8 cellular contexts compared by ENCODE assay signal in the genomic region with DNA sequence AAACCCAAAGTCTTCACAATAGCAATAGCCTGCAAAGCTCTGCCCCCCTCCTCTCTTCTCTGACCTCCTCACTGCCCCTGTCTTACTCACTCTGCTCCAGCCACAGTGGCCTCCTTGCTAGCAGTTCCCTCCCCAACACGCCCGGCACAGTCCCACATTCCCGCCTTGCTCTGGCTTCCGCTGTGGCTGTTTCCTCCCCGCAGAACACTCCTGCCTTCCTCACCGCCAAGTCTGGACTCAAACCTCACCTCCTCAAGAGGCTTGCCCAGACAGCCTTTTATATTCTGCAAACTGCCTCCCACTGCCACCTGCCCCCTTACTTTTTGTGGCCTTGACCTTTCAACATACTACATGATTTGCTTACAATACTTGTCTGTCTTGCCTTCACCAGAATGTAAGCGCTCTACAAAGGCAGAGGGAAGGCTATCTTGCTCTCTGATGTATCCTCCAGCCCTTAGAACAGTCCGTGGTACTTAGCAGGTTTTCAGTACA. TPM values are rescaled to one million over a fixed set of nuclear protein-coding genes. Genes with fewer than 3 reads are reported as not detected.
A peak's percentile ranks its signal among the peaks of the same experiment; 100 is the strongest.
DNase-seq lines count a peak whose midpoint lies in the region; ATAC-seq, FAIRE-seq and TF ChIP-seq lines count a peak whose summit lies in the region.

No MANE protein-coding gene starts in this region.

- ATAC-seq in activated T-cell treated with anti-CD3 and anti-CD28 coated beads, Interleukin-2, amount 50 U/mL, for 72 hours (replicated peaks in 1 of 2) = peak; percentile 10 to 15
- peak; percentile 40 to 79 (median 63) for ATAC-seq in heart right ventricle

- peak overlapping the region; percentile 56 to 89 (median 78) for H3K4me3 ChIP-seq in heart right ventricle

- peak overlapping the region; percentile 85 to 94 for H3K4me3 Mint-ChIP-seq in activated T-cell treated with anti-CD3 and anti-CD28 coated beads, Interleukin-2, amount 50 U/mL, for 72 hours
- H3K4me3 Mint-ChIP-seq in activated naive CD4-positive, alpha-beta T cell treated with anti-CD3 and anti-CD28 coated beads, Interleukin-2, amount 50 U/mL, for 24 hours = peak overlapping the region; percentile 95
- peak overlapping the region; percentile 90 for H3K4me3 Mint-ChIP-seq in progenitor cell of endocrine pancreas (ENCODE audit: low read depth)

- H3K9me3 Mint-ChIP-seq in activated T-cell treated with anti-CD3 and anti-CD28 coated beads, Interleukin-2, amount 50 U/mL, for 72 hours = no peaks in the 10 kb centered on the region
- H3K9me3 Mint-ChIP-seq in activated naive CD4-positive, alpha-beta T cell treated with anti-CD3 and anti-CD28 coated beads, Interleukin-2, amount 50 U/mL, for 24 hours = no peaks in the 10 kb centered on the region
- no peaks in the 10 kb centered on the region for H3K9me3 Mint-ChIP-seq in progenitor cell of endocrine pancreas (ENCODE audit: low read depth)

- H3K27ac Mint-ChIP-seq in activated T-cell treated with anti-CD3 and anti-CD28 coated beads, Interleukin-2, amount 50 U/mL, for 72 hours = peak overlapping the region; percentile 35
- peak overlapping the region; percentile 94 for H3K27ac Mint-ChIP-seq in activated naive CD4-positive, alpha-beta T cell treated with anti-CD3 and anti-CD28 coated beads, Interleukin-2, amount 50 U/mL, for 24 hours
- peak overlapping the region; percentile 93 for H3K27ac Mint-ChIP-seq in progenitor cell of endocrine pancreas

- H3K4me1 ChIP-seq in heart right ventricle = peaks cover 4 to 53% (median 42%) of the 10 kb centered on the region in 9 donors

- DNase-seq in activated T-cell treated with anti-CD3 and anti-CD28 coated beads, Interleukin-2, amount 50 U/mL, for 72 hours = peak; percentile 12 to 16
- DNase-seq in activated T-cell treated with anti-CD3 and anti-CD28 coated beads, Interleukin-2, amount 50 U/mL, for 48 hours = no peak
- peak; percentile 33 for DNase-seq in HTR-8/SVneo (ENCODE audit: insufficient read length, low spot score)
- peak; percentile 40 to 59 for DNase-seq in heart right ventricle
- no peak for DNase-seq in progenitor cell of endocrine pancreas (ENCODE audit: low spot score, unreplicated experiment)
- DNase-seq in HUDEP-2 (lab: John Stamatoyannopoulos, UW; ENCODE audit: unreplicated experiment in 76 of 76) = no peak
- no peak for DNase-seq in SIG-M5 treated with dmso at 0.1 percent for 504 hours (lab: John Stamatoyannopoulos, UW; ENCODE audit: unreplicated experiment)

- H3K27me3 ChIP-seq in heart right ventricle = no peaks in the 10 kb centered on the region

- H3K9me3 ChIP-seq in heart right ventricle = no peaks in the 10 kb centered on the region

- peaks cover 0 to 32% (median 4%) of the 10 kb centered on the region in 9 donors for H3K36me3 ChIP-seq in heart right ventricle

- no peaks in the 10 kb centered on the region for H3K27me3 Mint-ChIP-seq in activated T-cell treated with anti-CD3 and anti-CD28 coated beads, Interleukin-2, amount 50 U/mL, for 72 hours (ENCODE audit: low read depth)
- no peaks in the 10 kb centered on the region for H3K27me3 Mint-ChIP-seq in activated naive CD4-positive, alpha-beta T cell treated with anti-CD3 and anti-CD28 coated beads, Interleukin-2, amount 50 U/mL, for 24 hours
- no peaks in the 10 kb centered on the region for H3K27me3 Mint-ChIP-seq in progenitor cell of endocrine pancreas

- TF ChIP-seq CTCF in heart right ventricle (IDR thresholded peaks at IDR 0.05) = no peak
- no peak for TF ChIP-seq CTCF in progenitor cell of endocrine pancreas (IDR thresholded peaks at IDR 0.05; ENCODE audit: unreplicated experiment)

- no peak for FAIRE-seq in HTR-8/SVneo (lab: Jason Lieb, UNC)

- peaks cover 52% of the 10 kb centered on the region for H3K4me1 Mint-ChIP-seq in activated T-cell treated with anti-CD3 and anti-CD28 coated beads, Interleukin-2, amount 50 U/mL, for 72 hours (ENCODE audit: low read depth)
- peaks cover 47% of the 10 kb centered on the region for H3K4me1 Mint-ChIP-seq in activated naive CD4-positive, alpha-beta T cell treated with anti-CD3 and anti-CD28 coated beads, Interleukin-2, amount 50 U/mL, for 24 hours
- H3K4me1 Mint-ChIP-seq in progenitor cell of endocrine pancreas (ENCODE audit: low read depth) = peaks cover 11% of the 10 kb centered on the region

- intact Hi-C loops in heart right ventricle (cut with DNase I) = no loop called here

- whole genome bisulfite sequencing in heart right ventricle, 2 donors = 9 to 12% methylated on average over 8 of the region's 8 CpGs

- H3K36me3 Mint-ChIP-seq in activated T-cell treated with anti-CD3 and anti-CD28 coated beads, Interleukin-2, amount 50 U/mL, for 72 hours (ENCODE audit: insufficient read depth in 2 of 2) = peaks cover 0 to 7% of the 10 kb centered on the region in 2 donors
- H3K36me3 Mint-ChIP-seq in activated naive CD4-positive, alpha-beta T cell treated with anti-CD3 and anti-CD28 coated beads, Interleukin-2, amount 50 U/mL, for 24 hours = peaks cover 5% of the 10 kb centered on the region
- peaks cover 3% of the 10 kb centered on the region for H3K36me3 Mint-ChIP-seq in progenitor cell of endocrine pancreas (ENCODE audit: insufficient read depth)

- H3K27ac ChIP-seq in heart right ventricle = peak overlapping the region; percentile 1 to 93 (median 85)

RNA-seq across cellular contexts. Expression of gene MPI, which starts 0.4 kb away (rescaled TPM):
- total RNA-seq in activated T-cell treated with anti-CD3 and anti-CD28 coated beads, Interleukin-2, amount 50 U/mL, for 72 hours = 10 to 100 TPM; 29.6 to 32.1 TPM
- total RNA-seq in heart right ventricle (10 to 100 TPM; 39.3 to 86.4 (median 57.4) TPM), progenitor cell of endocrine pancreas (36.4 and 39.6 TPM in 2 replicates)
- 10 to 100 TPM; 24.4 to 34.3 TPM for polyA plus RNA-seq in heart right ventricle

RNA-seq across cellular contexts. Expression of gene SCAMP2, which starts 16.3 kb away (rescaled TPM):
- 10 to 100 TPM; 66.4 to 77.0 TPM for total RNA-seq in activated T-cell treated with anti-CD3 and anti-CD28 coated beads, Interleukin-2, amount 50 U/mL, for 72 hours
- total RNA-seq in heart right ventricle (10 to 100 TPM; 28.0 to 64.3 (median 39.1) TPM), progenitor cell of endocrine pancreas (60.0 and 63.0 TPM in 2 replicates)
- polyA plus RNA-seq in heart right ventricle = 10 to 100 TPM; 30.9 to 76.7 TPM

RNA-seq across cellular contexts. Expression of gene FAM219B, which starts 17.2 kb away (rescaled TPM):
- 10 to 100 TPM; 88.3 to 90.1 TPM for total RNA-seq in activated T-cell treated with anti-CD3 and anti-CD28 coated beads, Interleukin-2, amount 50 U/mL, for 72 hours
- total RNA-seq in heart right ventricle (100 to 1,000 TPM in 4 of 10 donors, 10 to 100 TPM in 6; 73.1 to 159 (median 98.7) TPM), progenitor cell of endocrine pancreas (118 and 122 TPM in 2 replicates)
- polyA plus RNA-seq in heart right ventricle = 10 to 100 TPM; 27.1 to 51.1 TPM

RNA-seq across cellular contexts. Expression of gene ULK3, which starts 46.5 kb away (rescaled TPM):
- 10 to 100 TPM; 48.5 to 53.8 TPM for total RNA-seq in activated T-cell treated with anti-CD3 and anti-CD28 coated beads, Interleukin-2, amount 50 U/mL, for 72 hours
- 10 to 100 TPM; 21.3 to 44.0 (median 24.7) TPM for total RNA-seq in heart right ventricle
- polyA plus RNA-seq in heart right ventricle = 10 to 100 TPM; 22.5 to 56.3 TPM
- total RNA-seq in progenitor cell of endocrine pancreas = 37.3 and 39.8 TPM in 2 replicates

RNA-seq across cellular contexts. Expression of gene COX5A, which starts 48.4 kb away (rescaled TPM):
- 100 to 1,000 TPM; 241 to 246 TPM for total RNA-seq in activated T-cell treated with anti-CD3 and anti-CD28 coated beads, Interleukin-2, amount 50 U/mL, for 72 hours
- total RNA-seq in heart right ventricle (1,000 to 10,000 TPM in 9 of 10 donors, 100 to 1,000 TPM in 1; 894 to 1,717 (median 1,286) TPM), progenitor cell of endocrine pancreas (189 and 191 TPM in 2 replicates)
- polyA plus RNA-seq in heart right ventricle = 1,000 to 10,000 TPM; 1,114 to 1,728 TPM

Comparison
In these comparisons a context has a peak if more than half of its experiments do, and no peak if none do; other contexts are left out.
1. DNase-seq: peak in activated T-cell treated with anti-CD3 and anti-CD28 coated beads, Interleukin-2, amount 50 U/mL, for 72 hours (2 of 2), HTR-8/SVneo (single experiment) and heart right ventricle (2 of 2); none in activated T-cell treated with anti-CD3 and anti-CD28 coated beads, Interleukin-2, amount 50 U/mL, for 48 hours (0 of 2), progenitor cell of endocrine pancreas (single experiment), HUDEP-2 (0 of 76) and SIG-M5 treated with dmso at 0.1 percent for 504 hours (single experiment).
2. H3K27ac Mint-ChIP-seq: peak in every context shown above with its lines; median percentile 94 in activated naive CD4-positive, alpha-beta T cell treated with anti-CD3 and anti-CD28 coated beads, Interleukin-2, amount 50 U/mL, for 24 hours; 93 in progenitor cell of endocrine pancreas; 35 in activated T-cell treated with anti-CD3 and anti-CD28 coated beads, Interleukin-2, amount 50 U/mL, for 72 hours.
3. Peak in every context shown above with its lines, with median percentiles within 50 percentile points of each other: H3K4me3 Mint-ChIP-seq.